Comparison of ENCODE assay signal across 8 cellular contexts in the genomic region with DNA sequence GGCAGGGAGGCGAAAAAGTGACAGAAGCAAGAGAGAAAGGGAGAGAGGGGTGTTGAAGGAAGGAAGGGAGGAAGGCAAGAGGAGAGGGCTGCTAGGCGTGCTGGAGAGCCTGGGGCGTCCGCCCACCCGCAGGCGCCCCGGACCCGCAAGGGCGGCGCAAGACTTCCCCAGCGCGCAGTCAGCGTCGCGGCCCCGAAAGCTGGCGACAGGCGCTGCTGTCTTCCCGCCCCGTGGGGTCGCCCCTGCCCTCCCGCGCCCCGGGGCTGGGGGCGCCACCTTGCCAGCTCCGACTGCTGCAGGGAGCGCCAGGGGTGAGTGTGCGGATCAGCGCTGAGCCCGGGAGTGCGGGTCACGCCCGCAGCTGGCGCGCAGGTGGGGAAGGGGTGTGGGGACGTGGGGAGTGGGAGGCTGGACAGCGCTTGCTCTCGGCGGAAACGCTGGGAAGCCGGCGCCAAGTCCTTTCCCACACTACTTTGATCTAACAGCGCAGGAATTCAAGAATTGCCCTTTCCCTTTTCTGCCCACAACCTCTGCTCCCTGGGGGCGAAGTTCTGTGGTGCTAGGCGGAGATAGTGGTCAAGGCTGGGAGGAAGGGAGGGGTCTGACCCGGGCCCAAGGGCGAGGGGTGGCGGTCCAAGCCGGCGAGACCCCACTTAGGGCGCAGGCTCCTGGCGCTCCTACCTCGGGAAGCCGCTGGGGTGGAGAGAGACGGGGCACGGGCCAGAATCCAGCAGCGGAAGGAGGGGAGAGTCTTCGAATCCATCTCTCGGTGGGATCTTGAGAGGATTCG. TPM values are rescaled to one million over a fixed set of nuclear protein-coding genes. Genes with fewer than 3 reads are reported as not detected.
DNase-seq lines count a peak whose midpoint lies in the region; ATAC-seq and TF ChIP-seq lines count a peak whose summit lies in the region.

Gene HTR1F (plus strand): TSS at position 175 of the 790 bp plus-strand sequence.

- DNase-seq in D341Med (ENCODE audit: low spot score) (peak; percentile 72), NOMO-1 (lab: John Stamatoyannopoulos, UW; ENCODE audit: unreplicated experiment in 2 of 2) (peak; percentile 31 to 34), epithelial cell of esophagus (ENCODE audit: low read depth) (peak; percentile 5), cortex of kidney (lab: John Stamatoyannopoulos, UW) (no peak), SK-N-DZ (ENCODE audit: low spot score) (no peak)

- peak within 1 kb of the TSS; percentile 86 to 89 (median 87) for H3K4me3 Mint-ChIP-seq in nephron

- H3K27me3 Mint-ChIP-seq in nephron (ENCODE audit: low read depth), result peaks cover 56% of the 10 kb centered on the region

- peaks cover 7% of the 10 kb centered on the region for H3K4me1 Mint-ChIP-seq in nephron

- ATAC-seq in HG02763 (IDR thresholded peaks at IDR 0.05; ENCODE audit: unreplicated experiment) (no peak), HG03469 (IDR thresholded peaks at IDR 0.05; ENCODE audit: unreplicated experiment) (no peak)

- no peaks in the 10 kb centered on the region for H3K36me3 Mint-ChIP-seq in nephron (ENCODE audit: low read depth)

- H3K27ac Mint-ChIP-seq in nephron, result peak within 1 kb of the TSS in 1 of 3 experiments; percentile 22

- TF ChIP-seq CTCF in epithelial cell of esophagus (IDR thresholded peaks at IDR 0.05; ENCODE audit: insufficient read depth, low read depth, low read length, missing control alignments) (no peak), nephron (IDR thresholded peaks at IDR 0.05; ENCODE audit: unreplicated experiment in 3 of 3) (no peak)

- H3K4me3 ChIP-seq in epithelial cell of esophagus (ENCODE audit: low read length), result no peak within 1 kb of the TSS

- H3K9me3 Mint-ChIP-seq in nephron, result no peaks in the 10 kb centered on the region

RNA-seq across cellular contexts. Expression of gene HTR1F, which starts in this region (rescaled TPM):
- polyA plus RNA-seq in SK-N-DZ (2014; cell fraction: cytosol; rRNA removed), result not detected in 2 replicates
- not detected in 2 replicates for polyA plus RNA-seq in SK-N-DZ (2014; cell fraction: nucleus; rRNA removed)

Comparison
In these comparisons a context has a peak if more than half of its experiments do, and no peak if none do; other contexts are left out.
1. DNase-seq: peak in D341Med (single experiment), NOMO-1 (2 of 2) and epithelial cell of esophagus (single experiment); none in cortex of kidney (single experiment) and SK-N-DZ (single experiment).